Comparison of ENCODE assay signal across 22 cellular contexts in the genomic region with DNA sequence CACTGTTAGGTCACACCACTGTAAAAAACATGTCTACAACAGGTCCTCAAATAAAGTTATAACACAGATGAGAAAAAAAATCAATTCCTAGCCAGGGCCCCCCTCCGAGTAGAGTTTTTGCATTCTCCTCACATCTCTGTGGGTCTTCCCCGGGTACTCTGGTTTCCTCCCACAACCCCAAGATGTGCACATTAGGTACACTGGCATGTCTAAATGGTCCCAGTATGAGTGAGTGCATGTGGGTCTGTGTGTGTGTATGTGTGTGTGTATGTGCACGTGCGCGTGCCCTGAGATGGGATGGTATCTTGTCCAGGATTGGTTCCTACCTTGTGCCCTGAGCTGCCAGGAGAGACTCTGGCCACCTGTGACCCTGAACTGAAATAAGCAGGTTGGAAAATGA.
"Had no signal": no experiment of that assay in that cellular context is flagged by ENCODE, and none has a peak within 500 bp of the region (broad histone marks: within the 10 kb centered on the region; RNA-seq: fewer than 3 reads in every experiment).

No MANE protein-coding gene starts in this region.

- H3K27me3 ChIP-seq: esophagus muscularis mucosa, gastroesophageal sphincter, heart left ventricle, left lung, neural progenitor cell, upper lobe of left lung had no signal

- H3K9ac ChIP-seq: neural progenitor cell had no signal

- ATAC-seq: gastroesophageal sphincter; heart left ventricle; left lung; psoas muscle; right cardiac atrium; SK-N-SH treated with all-trans-retinoic acid at 6 μM for 48 hours; stimulated activated naive CD8-positive, alpha-beta T cell treated with anti-CD3 and anti-CD28 coated beads, Interleukin-15, amount 100 ng/mL, for 72 hours; T-cell had no signal

- H3K27me3 Mint-ChIP-seq: dendritic cell treated with granulocyte-macrophage colony-stimulating factor and Interleukin-4, amounts not matched to agents 40 ng/mL and 50 ng/mL, for 4 days; stimulated activated naive CD8-positive, alpha-beta T cell treated with anti-CD3 and anti-CD28 coated beads, Interleukin-15, amount 100 ng/mL, for 72 hours; T-cell had no signal

- DNase-seq: activated effector memory CD4-positive, alpha-beta T cell treated with Interleukin-2 at 50 U/mL for 16 hours; activated naive CD4-positive, alpha-beta T cell treated with anti-CD3 and anti-CD28 coated beads, Interleukin-2, amount 50 U/mL, for 16 hours; amniotic stem cell; effector CD8-positive, alpha-beta T cell; heart left ventricle; left lung; psoas muscle; right cardiac atrium; SIG-M5; stimulated activated CD4-positive, alpha-beta T cell treated with anti-CD3 and anti-CD28 coated beads, Interleukin-15, amount 100 ng/mL, for 24 hours; stimulated activated CD4-positive, alpha-beta T cell treated with anti-CD3 and anti-CD28 coated beads, Interleukin-2, amount 100 ng/mL, for 48 hours; stimulated activated naive CD8-positive, alpha-beta T cell treated with anti-CD3 and anti-CD28 coated beads, Interleukin-15, amount 100 ng/mL, for 72 hours; T-cell; T1000; upper lobe of left lung had no signal

- H3K4me3 ChIP-seq: esophagus muscularis mucosa, gastroesophageal sphincter, heart left ventricle, left lung, neural progenitor cell, psoas muscle, skin epidermis, upper lobe of left lung had no signal

- H3K27ac ChIP-seq: esophagus muscularis mucosa, gastroesophageal sphincter, heart left ventricle, left lung, neural progenitor cell, psoas muscle, skin epidermis, upper lobe of left lung had no signal

- H3K4me3 Mint-ChIP-seq: dendritic cell treated with granulocyte-macrophage colony-stimulating factor and Interleukin-4, amounts not matched to agents 40 ng/mL and 50 ng/mL, for 4 days; mesothelial cell of epicardium; neural progenitor cell; T-cell had no signal

- H3K9me3 Mint-ChIP-seq: dendritic cell treated with granulocyte-macrophage colony-stimulating factor and Interleukin-4, amounts not matched to agents 40 ng/mL and 50 ng/mL, for 4 days; mesothelial cell of epicardium; neural progenitor cell; stimulated activated naive CD8-positive, alpha-beta T cell treated with anti-CD3 and anti-CD28 coated beads, Interleukin-15, amount 100 ng/mL, for 72 hours; T-cell had no signal

- H3K27ac Mint-ChIP-seq: dendritic cell treated with granulocyte-macrophage colony-stimulating factor and Interleukin-4, amounts not matched to agents 40 ng/mL and 50 ng/mL, for 4 days; mesothelial cell of epicardium; neural progenitor cell; T-cell had no signal

- H3K9me3 ChIP-seq: esophagus muscularis mucosa, gastroesophageal sphincter, heart left ventricle, left lung, psoas muscle had no signal

- H3K4me2 ChIP-seq: neural progenitor cell had no signal

- H2AFZ ChIP-seq: neural progenitor cell had no signal
